ENCODE assay signal across 10 cellular contexts in the genomic region with DNA sequence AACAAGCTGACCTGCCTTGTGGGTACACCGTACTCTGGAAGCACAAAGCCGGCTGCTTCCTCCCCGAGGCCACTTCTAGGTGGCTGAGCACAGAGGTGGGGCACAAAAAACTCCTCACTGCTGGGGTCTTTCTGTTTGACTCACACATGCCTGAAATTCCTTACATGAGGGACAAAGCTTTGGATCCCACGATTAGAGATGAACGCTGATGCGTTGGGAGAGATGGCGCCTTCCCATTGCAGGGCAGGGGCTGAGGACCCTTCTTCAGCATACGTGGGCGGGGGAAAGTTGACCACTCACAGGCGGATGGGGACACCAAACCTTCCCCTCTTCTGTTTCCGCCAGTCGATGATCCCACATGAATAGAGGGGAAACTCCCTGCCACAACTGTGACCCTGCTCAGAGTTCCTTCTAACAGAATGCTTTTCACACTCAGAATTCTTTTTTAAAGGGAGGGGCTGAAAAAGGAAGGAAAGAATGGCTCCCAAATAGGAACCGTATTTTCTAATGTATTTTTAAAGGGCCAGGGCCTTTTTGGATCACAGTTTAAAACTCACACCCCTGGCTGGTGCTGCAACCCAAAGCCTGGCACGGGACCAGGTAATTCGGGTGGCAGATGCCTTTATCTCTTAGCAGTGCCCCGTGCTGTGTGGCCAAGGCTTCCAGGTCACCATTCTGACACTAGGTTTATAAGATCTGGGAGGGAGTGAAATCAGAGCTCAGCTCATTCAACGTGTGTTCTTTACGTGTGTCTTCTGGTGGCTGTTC.
DNase-seq lines count a peak whose midpoint lies in the region; ATAC-seq and TF ChIP-seq lines count a peak whose summit lies in the region.
"Had no signal": no experiment of that assay in that cellular context is flagged by ENCODE, and none has a peak within 500 bp of the region (broad histone marks: within the 10 kb centered on the region; RNA-seq: fewer than 3 reads in every experiment).

No MANE protein-coding gene starts in this region.

- H3K4me1 ChIP-seq in mesendoderm (ENCODE audit: control insufficient read depth, low read depth, low read length) (peaks cover 2% of the 10 kb centered on the region), testis (peaks cover 7% of the 10 kb centered on the region)

- H3K79me1 ChIP-seq in mesendoderm (ENCODE audit: low read length) = no peaks in the 10 kb centered on the region

- H3K27me3 ChIP-seq in AG04450 (ENCODE audit: control insufficient read depth, insufficient read depth, low read length) (no peaks in the 10 kb centered on the region), mesendoderm (ENCODE audit: insufficient read depth, low read length, poor library complexity) (no peaks in the 10 kb centered on the region), testis (no peaks in the 10 kb centered on the region)

- no peak overlapping the region for H3K4me2 ChIP-seq in mesendoderm (ENCODE audit: low read length)

- no peak overlapping the region for H3K18ac ChIP-seq in mesendoderm (ENCODE audit: low read length)

- no peak overlapping the region for H2BK5ac ChIP-seq in mesendoderm (ENCODE audit: low read length)

- H3K9ac ChIP-seq in mesendoderm (ENCODE audit: low read length) = no peak overlapping the region

- CTCF ChIA-PET in AG04450 (lab: Charles Lee) = no interaction called here

- H4K8ac ChIP-seq in mesendoderm (ENCODE audit: low read depth, low read length) = no peak overlapping the region

- no peak overlapping the region for H3K4ac ChIP-seq in mesendoderm (ENCODE audit: low read depth, low read length)

- H3K23ac ChIP-seq in mesendoderm (ENCODE audit: low read length) = no peak overlapping the region

- intact Hi-C loops in testis (cut with DNase I; ENCODE audit: low total_unique reads) = no loop called here

- H3K9me3 ChIP-seq in AG04450 (ENCODE audit: control insufficient read depth, insufficient read depth, low read length) (peaks cover 3% of the 10 kb centered on the region), testis (no peaks in the 10 kb centered on the region)

- WGBS in mesendoderm (ENCODE audit: extremely low coverage, insufficient coverage, low lambda C conversion rate) = no CpG with 5 or more reads among the region's 18 CpGs
- WGBS in testis, 2 donors = 54 to 63% methylated on average over 15 to 18 of the region's 18 CpGs

- H3K56ac ChIP-seq in mesendoderm (ENCODE audit: low read length) = peak overlapping the region; percentile 30

- TF ChIP-seq CTCF in AG04450 (IDR thresholded peaks at IDR 0.05; ENCODE audit: low read depth, low read length) (no peak), testis (IDR thresholded peaks at IDR 0.05) (no peak)

- ATAC-seq in HG03432 (IDR thresholded peaks at IDR 0.05; ENCODE audit: unreplicated experiment) (peak; percentile 45), HG02870 (IDR thresholded peaks at IDR 0.05; ENCODE audit: unreplicated experiment) (no peak)

- H4K5ac ChIP-seq in mesendoderm (ENCODE audit: low read length) = no peak overlapping the region

- no peak overlapping the region for H2BK120ac ChIP-seq in mesendoderm (ENCODE audit: low read depth, low read length)

- H2BK15ac ChIP-seq in mesendoderm (replicated peaks; ENCODE audit: low read depth) = no peak overlapping the region

- H3K36me3 ChIP-seq in mesendoderm (ENCODE audit: control insufficient read depth, insufficient read depth, low read length) (no peaks in the 10 kb centered on the region), testis (ENCODE audit: low read depth, missing control alignments) (no peaks in the 10 kb centered on the region)

- DNase-seq in AG04450 (ENCODE audit: low read depth, low spot score) = no peak
- DNase-seq in cerebellum (ENCODE audit: low spot score) = peak; percentile 34
- DNase-seq in mesendoderm = peak; percentile 89
- no peak for DNase-seq in testis
- no peak for DNase-seq in erythroblast (lab: John Stamatoyannopoulos, UW)
- no peak for DNase-seq in anterior cingulate cortex (lab: John Stamatoyannopoulos, UW)
- DNase-seq: activated gamma-delta T cell treated with Interleukin-2 at 50 U/mL for 16 hours, NCI-H524 had no signal

- H3K4me3 ChIP-seq in AG04450 (ENCODE audit: low read depth, low read length) = no peak overlapping the region
- no peak overlapping the region for H3K4me3 ChIP-seq in mesendoderm (ENCODE audit: low read length)
- no peak overlapping the region for H3K4me3 ChIP-seq in testis

- TF ChIP-seq POLR2A in testis (IDR thresholded peaks at IDR 0.05) = no peak
- no peak for TF ChIP-seq POLR2A in erythroblast (IDR thresholded peaks at IDR 0.05; ENCODE audit: low read length)

- no peak overlapping the region for H2AK5ac ChIP-seq in mesendoderm (ENCODE audit: low read length)

- POLR2A ChIA-PET in AG04450 (lab: Yijun Ruan, JAX) = interaction anchor here (0.9 kb wide), 1 partner anchor 143 kb away, joined by 3 read pairs; no protein-coding TSS in a partner anchor

- no peaks in the 10 kb centered on the region for H3K79me2 ChIP-seq in mesendoderm (ENCODE audit: control insufficient read depth, insufficient read depth, low read length)

- H3K27ac ChIP-seq in AG04450 (ENCODE audit: low read depth, low read length) (peak overlapping the region; percentile 11), mesendoderm (ENCODE audit: low read depth, low read length) (peak overlapping the region; percentile 27), testis (no peak overlapping the region)

Comparison
In these comparisons a context has a peak if more than half of its experiments do, and no peak if none do; other contexts are left out.
1. DNase-seq: peak in cerebellum (single experiment) and mesendoderm (single experiment); none in AG04450 (single experiment), testis (single experiment), erythroblast (0 of 2) and anterior cingulate cortex (0 of 58).
2. H3K27ac ChIP-seq: peak in AG04450 (single experiment) and mesendoderm (single experiment); none in testis (0 of 2).